29 cellular contexts compared by ENCODE assay signal in genomic region chr10:1280436-1281401, GRCh38.
"Had no signal": no experiment of that assay in that cellular context is flagged by ENCODE, and none has a peak within 500 bp of the region (broad histone marks: within the 10 kb centered on the region; RNA-seq: fewer than 3 reads in every experiment).

No MANE protein-coding gene starts in this region.

- DNase-seq: activated CD4-positive, alpha-beta memory T cell treated with anti-CD3 and anti-CD28 coated beads, Interleukin-2, amount 10 ng/mL, durations not matched to agents 7 days and 5 days; activated CD4-positive, alpha-beta T cell treated with anti-CD3 and anti-CD28 coated beads for 48 hours; activated CD4-positive, CD25-positive, alpha-beta regulatory T cell; activated CD8-positive, alpha-beta memory T cell treated with anti-CD3 and anti-CD28 coated beads, Interleukin-2, amount 10 ng/mL, durations not matched to agents 7 days and 5 days; activated naive CD4-positive, alpha-beta T cell; activated naive CD8-positive, alpha-beta T cell treated with anti-CD3 and anti-CD28 coated beads for 36 hours; activated T-cell treated with anti-CD3 and anti-CD28 coated beads, Interleukin-2, amount 50 U/mL, for 72 hours; brain microvascular endothelial cell; caudate nucleus; foreskin keratinocyte; heart left ventricle; hypothalamus; immature natural killer cell; kidney; lower lobe of right lung; mesenchymal stem cell; pancreas; psoas muscle; spleen; stimulated activated CD4-positive, alpha-beta T cell treated with anti-CD3 and anti-CD28 coated beads, Interleukin-2, amount 100 ng/mL, for 48 hours; stomach; thyroid gland had no signal

- H3K27me3 Mint-ChIP-seq: activated CD8-positive, alpha-beta memory T cell treated with anti-CD3 and anti-CD28 coated beads, Interleukin-2, amount 10 ng/mL, durations not matched to agents 7 days and 5 days had no signal

- H3K27ac Mint-ChIP-seq: activated CD4-positive, alpha-beta memory T cell treated with anti-CD3 and anti-CD28 coated beads, Interleukin-2, amount 10 ng/mL, durations not matched to agents 7 days and 5 days; activated CD8-positive, alpha-beta memory T cell treated with anti-CD3 and anti-CD28 coated beads, Interleukin-2, amount 10 ng/mL, durations not matched to agents 7 days and 5 days; activated naive CD8-positive, alpha-beta T cell treated with anti-CD3 and anti-CD28 coated beads for 36 hours; activated T-cell treated with anti-CD3 and anti-CD28 coated beads, Interleukin-2, amount 50 U/mL, for 72 hours; immature natural killer cell; natural killer cell treated with Interleukin-12 subunit alpha and Interleukin-12 subunit beta and Interleukin-15 and Interleukin-18, amount 100 ng/mL, for 72 hours had no signal

- H3K4me3 Mint-ChIP-seq: activated CD4-positive, alpha-beta memory T cell treated with anti-CD3 and anti-CD28 coated beads, Interleukin-2, amount 10 ng/mL, durations not matched to agents 7 days and 5 days; activated CD8-positive, alpha-beta memory T cell treated with anti-CD3 and anti-CD28 coated beads, Interleukin-2, amount 10 ng/mL, durations not matched to agents 7 days and 5 days; activated naive CD8-positive, alpha-beta T cell treated with anti-CD3 and anti-CD28 coated beads for 36 hours; activated T-cell treated with anti-CD3 and anti-CD28 coated beads, Interleukin-2, amount 50 U/mL, for 72 hours; immature natural killer cell; natural killer cell treated with Interleukin-12 subunit alpha and Interleukin-12 subunit beta and Interleukin-15 and Interleukin-18, amount 100 ng/mL, for 72 hours had no signal

- H3K4me3 ChIP-seq: adrenal gland, ascending aorta, esophagus muscularis mucosa, heart left ventricle, lower lobe of right lung, pancreas, psoas muscle, SK-N-MC, spleen, stomach, thyroid gland, upper lobe of left lung had no signal

- H3K4me1 ChIP-seq: adrenal gland, ascending aorta, esophagus muscularis mucosa, foreskin keratinocyte, heart left ventricle, lower lobe of right lung, pancreas, psoas muscle, spleen, stomach, thyroid gland, upper lobe of left lung had no signal

- FAIRE-seq: kidney, pancreas had no signal

- H3K4me1 Mint-ChIP-seq: activated CD4-positive, alpha-beta memory T cell treated with anti-CD3 and anti-CD28 coated beads, Interleukin-2, amount 10 ng/mL, durations not matched to agents 7 days and 5 days; activated CD8-positive, alpha-beta memory T cell treated with anti-CD3 and anti-CD28 coated beads, Interleukin-2, amount 10 ng/mL, durations not matched to agents 7 days and 5 days; activated naive CD8-positive, alpha-beta T cell treated with anti-CD3 and anti-CD28 coated beads for 36 hours; immature natural killer cell had no signal

- H3K9me3 ChIP-seq: adrenal gland, ascending aorta, esophagus muscularis mucosa, heart left ventricle, lower lobe of right lung, pancreas, psoas muscle, spleen, stomach, thyroid gland, upper lobe of left lung had no signal

- H3K27ac ChIP-seq: adrenal gland, ascending aorta, brain microvascular endothelial cell, esophagus muscularis mucosa, foreskin keratinocyte, heart left ventricle, lower lobe of right lung, pancreas, psoas muscle, SK-N-MC, spleen, stomach, thyroid gland, upper lobe of left lung had no signal

- H3K36me3 Mint-ChIP-seq: activated CD8-positive, alpha-beta memory T cell treated with anti-CD3 and anti-CD28 coated beads, Interleukin-2, amount 10 ng/mL, durations not matched to agents 7 days and 5 days; activated naive CD8-positive, alpha-beta T cell treated with anti-CD3 and anti-CD28 coated beads for 36 hours; immature natural killer cell; natural killer cell treated with Interleukin-12 subunit alpha and Interleukin-12 subunit beta and Interleukin-15 and Interleukin-18, amount 100 ng/mL, for 72 hours had no signal

- ATAC-seq: activated CD8-positive, alpha-beta memory T cell treated with anti-CD3 and anti-CD28 coated beads, Interleukin-2, amount 10 ng/mL, durations not matched to agents 7 days and 5 days; activated T-cell treated with anti-CD3 and anti-CD28 coated beads, Interleukin-2, amount 50 U/mL, for 72 hours; foreskin keratinocyte; heart left ventricle; left lobe of liver; lower lobe of right lung; natural killer cell treated with Interleukin-12 subunit alpha and Interleukin-12 subunit beta and Interleukin-15 and Interleukin-18, amount 100 ng/mL, for 72 hours; pancreas; psoas muscle had no signal

- H3K9me3 Mint-ChIP-seq: activated CD4-positive, alpha-beta memory T cell treated with anti-CD3 and anti-CD28 coated beads, Interleukin-2, amount 10 ng/mL, durations not matched to agents 7 days and 5 days; activated naive CD8-positive, alpha-beta T cell treated with anti-CD3 and anti-CD28 coated beads for 36 hours; activated T-cell treated with anti-CD3 and anti-CD28 coated beads, Interleukin-2, amount 50 U/mL, for 72 hours; immature natural killer cell; natural killer cell treated with Interleukin-12 subunit alpha and Interleukin-12 subunit beta and Interleukin-15 and Interleukin-18, amount 100 ng/mL, for 72 hours had no signal

- H3K36me3 ChIP-seq: adrenal gland, ascending aorta, brain microvascular endothelial cell, esophagus muscularis mucosa, heart left ventricle, lower lobe of right lung, pancreas, spleen, stomach, thyroid gland, upper lobe of left lung had no signal

- H3K27me3 ChIP-seq: adrenal gland, ascending aorta, brain microvascular endothelial cell, foreskin keratinocyte, pancreas, thyroid gland, upper lobe of left lung had no signal
